1 cellular context compared by ENCODE assay signal in the genomic region with DNA sequence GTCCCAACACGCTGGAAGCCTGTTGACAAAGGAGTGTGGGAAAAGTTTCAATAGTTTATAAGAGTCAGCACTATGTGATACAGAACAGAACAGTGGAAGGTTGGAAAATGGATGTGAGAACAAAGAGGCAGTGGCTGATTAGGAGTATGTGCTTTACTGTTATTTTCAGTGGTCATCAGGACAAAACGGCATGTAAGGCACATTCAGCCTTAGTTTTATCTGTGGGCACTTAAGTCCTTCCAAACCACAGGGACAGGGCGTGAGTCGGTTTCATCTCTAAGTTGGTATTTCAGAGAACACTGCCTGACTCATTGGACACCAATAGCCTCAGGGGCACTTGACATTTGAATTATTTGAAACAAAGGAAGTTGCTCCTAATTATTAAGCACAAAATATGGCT.
TF ChIP-seq lines count a peak whose summit lies in the region.

No MANE protein-coding gene starts in this region.

TF ChIP-seq in WTC11, 78 proteins besides CTCF, POLR2A, EP300 and RAD21 (continued from another document):
- TF ChIP-seq ATF2 (CRISPR knock-in tag; IDR thresholded peaks at IDR 0.05; ENCODE audit: borderline replicate concordance, low read depth) (no peak), MXD4 (CRISPR knock-in tag; IDR thresholded peaks at IDR 0.05; ENCODE audit: borderline replicate concordance) (no peak), GRHL2 (CRISPR knock-in tag; IDR thresholded peaks at IDR 0.05; ENCODE audit: insufficient replicate concordance, severe bottlenecking) (no peak), PREB (CRISPR knock-in tag; IDR thresholded peaks at IDR 0.05; ENCODE audit: borderline replicate concordance) (no peak), TP53 (CRISPR knock-in tag; IDR thresholded peaks at IDR 0.05) (no peak)
TF ChIP-seq in WTC11: peak in this region for 0.
